In the genomic region with DNA sequence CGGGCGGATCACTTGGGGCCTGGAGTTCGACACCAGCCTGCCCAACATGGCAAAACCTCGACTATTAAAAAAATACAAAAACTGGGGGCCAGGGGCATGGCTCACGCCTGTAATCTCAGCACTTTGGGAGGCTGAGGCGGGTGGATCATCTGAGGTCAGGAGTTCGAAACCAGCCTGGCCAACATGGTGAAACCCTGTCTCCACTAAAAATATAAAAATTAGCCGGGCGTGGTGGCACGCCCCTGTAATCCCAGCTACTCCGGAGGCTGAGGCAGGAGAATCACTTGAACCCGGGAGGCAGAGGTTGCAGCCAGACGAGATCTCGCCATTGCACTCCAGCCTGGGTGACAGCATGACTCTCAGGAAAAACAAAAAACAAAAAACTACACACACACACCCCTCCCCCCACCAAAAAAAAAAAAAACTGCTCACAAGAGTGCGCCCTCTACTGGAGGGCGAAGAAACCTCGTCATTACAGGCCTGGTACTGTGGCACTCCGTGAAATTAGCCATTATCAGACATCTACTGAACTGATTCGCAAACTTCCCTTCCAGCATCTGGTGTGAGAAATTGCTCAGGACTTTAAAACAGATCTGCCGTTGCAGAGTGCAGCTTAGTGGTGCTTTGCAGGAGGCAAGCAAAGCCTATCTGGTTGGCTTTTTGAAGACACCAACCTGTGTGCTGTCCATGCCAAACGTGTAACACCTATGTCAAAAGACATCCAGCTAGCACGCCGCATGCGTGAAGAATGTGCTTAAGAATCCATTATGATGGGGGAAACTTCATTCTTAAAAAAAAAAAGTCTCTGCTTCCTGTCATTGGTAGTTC, we compare ENCODE assay signal across 8 cellular contexts. TPM values are rescaled to one million over a fixed set of nuclear protein-coding genes. Genes with fewer than 3 reads are reported as not detected.
A peak's percentile ranks its signal among the peaks of the same experiment; 100 is the strongest.
DNase-seq lines count a peak whose midpoint lies in the region; ATAC-seq and TF ChIP-seq lines count a peak whose summit lies in the region.

No MANE protein-coding gene starts in this region.

- peak; percentile 90 for TF ChIP-seq CTCF in BJ (IDR thresholded peaks at IDR 0.05; ENCODE audit: insufficient read depth, low read depth, low read length)
- TF ChIP-seq CTCF in GM23338 (conservative IDR thresholded peaks at IDR 0.05; ENCODE audit: low read depth in 2 of 2): peak; percentile 75 to 87
- peak; percentile 88 for TF ChIP-seq CTCF in coronary artery (IDR thresholded peaks at IDR 0.05)
- TF ChIP-seq CTCF in lower leg skin (IDR thresholded peaks at IDR 0.05): peak in 1 of 3 donors; percentile 83

- peaks cover 1% of the 10 kb centered on the region; the same call in 1 of the 2 replicates for H3K36me3 ChIP-seq in BJ (ENCODE audit: control insufficient read depth, insufficient read depth, low read length)
- H3K36me3 ChIP-seq in GM23338 (ENCODE audit: insufficient read depth): no peaks in the 10 kb centered on the region

- no peak for TF ChIP-seq POLR2A in lower leg skin (IDR thresholded peaks at IDR 0.05)

- peaks cover 94% of the 10 kb centered on the region for H3K27me3 Mint-ChIP-seq in GM23338 (ENCODE audit: insufficient read depth, low read depth, poor library complexity)

- peaks cover 16% of the 10 kb centered on the region for H3K4me1 Mint-ChIP-seq in GM23338

- H3K27ac ChIP-seq in GM23338 (ENCODE audit: low read depth) (no peak overlapping the region), coronary artery (no peak overlapping the region)

- H3K27me3 ChIP-seq in BJ (ENCODE audit: control insufficient read depth, insufficient read depth, low read length) (no peaks in the 10 kb centered on the region), GM23338 (ENCODE audit: insufficient read depth) (peaks cover 99% of the 10 kb centered on the region)

- H3K4me3 ChIP-seq in BJ (ENCODE audit: low read depth, low read length): no peak overlapping the region
- H3K4me3 ChIP-seq in GM23338: no peak overlapping the region
- H3K4me3 ChIP-seq in coronary artery: no peak overlapping the region
- no peak overlapping the region for H3K4me3 ChIP-seq in lower leg skin (ENCODE audit: low read depth, poor library complexity, severe bottlenecking)

- DNase-seq in BJ (ENCODE audit: low read depth): no peak
- peak; percentile 75 for DNase-seq in GM23338 (ENCODE audit: low spot score)
- DNase-seq in NCI-H345 (lab: John Stamatoyannopoulos, UW): peak; percentile 54
- DNase-seq in activated CD4-positive, alpha-beta T cell treated with anti-CD3 and anti-CD28 coated beads for 48 hours: peak; percentile 65
- DNase-seq in coronary artery (ENCODE audit: low spot score): no peak
- DNase-seq in lung microvascular endothelial cell (ENCODE audit: low read depth in 2 of 2): peak; percentile 62 to 72
- peak; percentile 38 for DNase-seq in stromal cell of bone marrow (ENCODE audit: low read depth)
- DNase-seq in lower leg skin (ENCODE audit: low spot score in 2 of 2): no peak

- H4K20me1 ChIP-seq in GM23338 (replicated peaks; ENCODE audit: insufficient read depth): peaks cover 20% of the 10 kb centered on the region

- no peak overlapping the region for H3K4me2 ChIP-seq in GM23338

- ATAC-seq in GM23338: peak; percentile 74

- intact Hi-C loops in lower leg skin (cut with DNase I; ENCODE audit: low total_unique reads): no loop called here

- WGBS in lower leg skin, 2 donors: 28 to 32% methylated on average over 24 of the region's 24 CpGs

- no peak overlapping the region for H2AFZ ChIP-seq in GM23338

- H3K27ac Mint-ChIP-seq in GM23338: no peak overlapping the region

- CTCF ChIA-PET in BJ (lab: Yijun Ruan, JAX): interaction anchor here (0.6 to 2.4 kb wide), 19 partner anchors 9 to 757 kb away, joined by 3 to 15 read pairs (median 3); partner anchors contain the start of genes BCL2L2, HOMEZ and NGDN

- H3K79me2 ChIP-seq in GM23338 (replicated peaks; ENCODE audit: insufficient read depth): no peaks in the 10 kb centered on the region

- POLR2A ChIA-PET in BJ (lab: Charles Lee): interaction anchor here (0.6 kb wide), 1 partner anchor 17 kb away, joined by 7 read pairs; no protein-coding TSS in a partner anchor

- peaks cover 11% of the 10 kb centered on the region; the same call in 1 of the 2 replicates for H3K4me1 ChIP-seq in GM23338 (ENCODE audit: insufficient read depth)

- no peaks in the 10 kb centered on the region for H3K36me3 Mint-ChIP-seq in GM23338 (ENCODE audit: low read depth)

- H3K9me2 ChIP-seq in GM23338 (ENCODE audit: insufficient read depth): no peaks in the 10 kb centered on the region

- no peaks in the 10 kb centered on the region for H3K9me3 Mint-ChIP-seq in GM23338

- H3K4me3 Mint-ChIP-seq in GM23338: no peak overlapping the region; the same call in 2 of the 3 replicates

- H3F3A ChIP-seq in GM23338 (replicated peaks; ENCODE audit: low read depth): peaks cover 5% of the 10 kb centered on the region; the same call in 1 of the 2 replicates

TF ChIP-seq in GM23338, 12 proteins besides CTCF, POLR2A, EP300 and RAD21:
- no peak for TF ChIP-seq REST (IDR thresholded peaks at IDR 0.05; ENCODE audit: unreplicated experiment)
- TF ChIP-seq JUNB (IDR thresholded peaks at IDR 0.05; ENCODE audit: unreplicated experiment): no peak
- TF ChIP-seq CREB1 (CRISPR knock-in tag; IDR thresholded peaks at IDR 0.05; ENCODE audit: low read depth): 0 out of 2 replicates have a peak, but pooled peaks have one; percentile 22

RNA-seq across cellular contexts. Expression of gene PPP1R3E, which starts 7.7 kb away (rescaled TPM):
- 2.5 and 2.8 TPM in 2 replicates for polyA plus RNA-seq in BJ (2011; rRNA removed)
- polyA minus RNA-seq in BJ (2011; rRNA and poly(A)+ RNA removed): 2.2 and 2.5 TPM in 2 replicates
- 0.66 and 2.3 TPM in 2 replicates for total RNA-seq in GM23338 (2014; rRNA removed; shearing (Covaris generic))
- polyA plus RNA-seq in GM23338 (2016; fragmentation: Nextera tagmentation; extraction: Ambion mirVana): 1.8 and 2.5 TPM in 2 replicates
- total RNA-seq in lung microvascular endothelial cell: 1.5 and 3.6 TPM in 2 replicates
- total RNA-seq in lower leg skin: 10 to 100 TPM in 1 of 4 donors, 1 to 10 TPM in 3; 7.9 to 14.4 (median 8.6) TPM

RNA-seq across cellular contexts. Expression of gene HOMEZ, which starts 9.0 kb away (rescaled TPM):
- polyA plus RNA-seq in BJ (2011; rRNA removed) (11.9 and 16.0 TPM in 2 replicates), GM23338 (2016; fragmentation: Nextera tagmentation; extraction: Ambion mirVana) (7.9 and 8.4 TPM in 2 replicates)
- 13.2 and 26.1 TPM in 2 replicates for polyA minus RNA-seq in BJ (2011; rRNA and poly(A)+ RNA removed)
- total RNA-seq in GM23338 (2014; rRNA removed; shearing (Covaris generic)): 4.5 and 5.3 TPM in 2 replicates
- total RNA-seq in lung microvascular endothelial cell (3.1 and 3.4 TPM in 2 replicates), lower leg skin (1 to 10 TPM; 5.3 to 9.7 (median 8.5) TPM)

RNA-seq across cellular contexts. Expression of gene BCL2L2, which starts 11.7 kb away (rescaled TPM):
- polyA plus RNA-seq in BJ (2011; rRNA removed): 26.5 and 27.9 TPM in 2 replicates
- 10.5 and 12.3 TPM in 2 replicates for polyA minus RNA-seq in BJ (2011; rRNA and poly(A)+ RNA removed)
- 11.0 and 12.3 TPM in 2 replicates for total RNA-seq in GM23338 (2014; rRNA removed; shearing (Covaris generic))
- polyA plus RNA-seq in GM23338 (2016; fragmentation: Nextera tagmentation; extraction: Ambion mirVana): 3.5 and 3.6 TPM in 2 replicates
- total RNA-seq in lung microvascular endothelial cell: 9.4 and 14.9 TPM in 2 replicates
- total RNA-seq in lower leg skin: 10 to 100 TPM; 41.5 to 72.2 (median 68.3) TPM

RNA-seq across cellular contexts. Expression of gene PABPN1, which starts 26.3 kb away (rescaled TPM):
- 119 and 143 TPM in 2 replicates for polyA plus RNA-seq in BJ (2011; rRNA removed)
- polyA minus RNA-seq in BJ (2011; rRNA and poly(A)+ RNA removed): 33.7 and 40.5 TPM in 2 replicates
- 110 and 116 TPM in 2 replicates for total RNA-seq in GM23338 (2014; rRNA removed; shearing (Covaris generic))
- polyA plus RNA-seq in GM23338 (2016; fragmentation: Nextera tagmentation; extraction: Ambion mirVana): 342 and 384 TPM in 2 replicates
- total RNA-seq in lung microvascular endothelial cell: 46.2 and 52.8 TPM in 2 replicates
- 10 to 100 TPM; 25.5 to 65.8 (median 39.9) TPM for total RNA-seq in lower leg skin

RNA-seq across cellular contexts. Expression of gene RNF212B, which starts 57.2 kb away (rescaled TPM):
- not detected in 2 replicates for polyA plus RNA-seq in BJ (2011; rRNA removed)
- polyA minus RNA-seq in BJ (2011; rRNA and poly(A)+ RNA removed): not detected in 2 replicates
- total RNA-seq in GM23338 (2014; rRNA removed; shearing (Covaris generic)): not detected in 2 replicates
- 0.68 TPM in 1 of 2 replicates, not detected in the other for polyA plus RNA-seq in GM23338 (2016; fragmentation: Nextera tagmentation; extraction: Ambion mirVana)
- not detected in 2 replicates for total RNA-seq in lung microvascular endothelial cell
- total RNA-seq in lower leg skin: under 1 TPM in 1 of 4 donors, not detected in 3; 0.59 TPM

Comparison
In these comparisons a context has a peak if more than half of its experiments do, and no peak if none do; other contexts are left out.
1. DNase-seq: peak in GM23338 (single experiment), NCI-H345 (single experiment), activated CD4-positive, alpha-beta T cell treated with anti-CD3 and anti-CD28 coated beads for 48 hours (single experiment), lung microvascular endothelial cell (2 of 2) and stromal cell of bone marrow (single experiment); none in BJ (single experiment), coronary artery (single experiment) and lower leg skin (0 of 2).